ENCODE assay signal across 33 cellular contexts in the genomic region with DNA sequence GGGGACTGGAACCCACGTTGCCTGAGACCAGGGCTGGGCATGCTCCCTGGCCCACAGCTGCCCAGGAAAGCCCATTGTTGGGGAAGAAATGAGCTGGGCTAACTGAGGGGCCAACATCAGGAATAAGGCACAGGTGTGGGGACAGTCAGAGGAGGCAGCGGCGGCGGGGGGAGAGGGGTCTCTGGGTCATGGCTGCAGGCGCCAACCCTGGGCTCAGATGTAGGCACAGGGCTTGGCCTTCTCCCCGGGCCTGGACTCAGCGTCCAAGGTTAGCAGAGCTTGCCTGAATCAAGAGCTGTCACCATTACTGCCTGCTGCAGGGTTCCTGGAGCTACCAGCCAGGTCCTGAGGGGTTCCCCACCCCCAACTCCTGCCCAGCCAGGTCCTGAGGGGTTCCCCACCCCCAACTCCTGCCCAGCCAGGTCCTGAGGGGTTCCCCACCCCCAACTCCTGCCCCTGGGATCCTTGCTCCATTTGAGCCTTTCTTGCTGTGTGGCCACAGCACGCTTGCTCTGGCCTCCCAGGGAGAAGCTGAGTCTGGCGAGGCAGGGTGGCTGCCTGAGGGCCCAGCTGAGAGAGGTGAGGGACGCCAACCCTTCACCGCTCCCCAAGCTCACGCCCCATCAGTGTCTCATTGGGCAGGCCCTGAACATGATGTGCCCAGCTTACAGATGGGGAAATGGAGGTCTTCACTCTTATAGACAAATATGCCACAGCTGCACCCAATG. TPM values are rescaled to one million over a fixed set of nuclear protein-coding genes. Genes with fewer than 3 reads are reported as not detected.
"Had no signal": no experiment of that assay in that cellular context is flagged by ENCODE, and none has a peak within 500 bp of the region (broad histone marks: within the 10 kb centered on the region; RNA-seq: fewer than 3 reads in every experiment).

No MANE protein-coding gene starts in this region.

- H3K4me1 ChIP-seq: adrenal gland, ascending aorta, breast epithelium, colonic mucosa, esophagus muscularis mucosa, gastrocnemius medialis had no signal

- H3K27me3 ChIP-seq: adrenal gland, ascending aorta, cardiac muscle cell, colonic mucosa, gastrocnemius medialis had no signal

- ATAC-seq: activated CD4-positive, alpha-beta T cell treated with anti-CD3 and anti-CD28 coated beads for 36 hours; activated CD8-positive, alpha-beta memory T cell treated with anti-CD3 and anti-CD28 coated beads, Interleukin-2, amount 10 ng/mL, durations not matched to agents 7 days and 5 days; activated CD8-positive, alpha-beta T cell treated with anti-CD3 and anti-CD28 coated beads, Interleukin-2, amount 10 ng/mL, durations not matched to agents 7 days and 5 days; activated naive CD8-positive, alpha-beta T cell treated with anti-CD3 and anti-CD28 coated beads, Interleukin-2, amount 50 U/mL, for 24 hours; foreskin keratinocyte; gastrocnemius medialis had no signal

- H3K9me3 ChIP-seq: adrenal gland, ascending aorta, breast epithelium, colonic mucosa, esophagus muscularis mucosa, gastrocnemius medialis had no signal

- H3K4me3 ChIP-seq: adrenal gland, ascending aorta, breast epithelium, cardiac muscle cell, colonic mucosa, esophagus muscularis mucosa, gastrocnemius medialis had no signal

- H3K27ac ChIP-seq: ascending aorta, breast epithelium, cardiac muscle cell, colonic mucosa, esophagus muscularis mucosa, foreskin keratinocyte, gastrocnemius medialis had no signal

- H3K36me3 ChIP-seq: adrenal gland, ascending aorta, breast epithelium, cardiac muscle cell, colonic mucosa, gastrocnemius medialis had no signal

- DNase-seq: activated CD4-positive, alpha-beta memory T cell treated with anti-CD3 and anti-CD28 coated beads for 36 hours; activated CD4-positive, alpha-beta T cell treated with anti-CD3 and anti-CD28 coated beads for 36 hours; activated CD4-positive, alpha-beta T cell treated with anti-CD3 and anti-CD28 coated beads, Interleukin-2, amount 10 ng/mL, durations not matched to agents 24 days and 14 days; activated CD4-positive, CD25-positive, alpha-beta regulatory T cell; activated CD4-positive, CD25-positive, alpha-beta regulatory T cell treated with anti-CD3 and anti-CD28 coated beads, Interleukin-2, amount 50 U/mL, for 72 hours; activated CD8-positive, alpha-beta memory T cell treated with anti-CD3 and anti-CD28 coated beads, Interleukin-2, amount 10 ng/mL, durations not matched to agents 7 days and 5 days; activated CD8-positive, alpha-beta memory T cell treated with anti-CD3 and anti-CD28 coated beads, Interleukin-2, amount 50 U/mL, for 4 hours; activated CD8-positive, alpha-beta T cell treated with anti-CD3 and anti-CD28 coated beads, Interleukin-2, amount 10 ng/mL, durations not matched to agents 7 days and 5 days; activated effector memory CD4-positive, alpha-beta T cell treated with anti-CD3 and anti-CD28 coated beads, Interleukin-2, amount 50 U/mL, for 16 hours; activated naive CD4-positive, alpha-beta T cell treated with anti-CD3 and anti-CD28 coated beads for 36 hours; activated naive CD8-positive, alpha-beta T cell treated with anti-CD3 and anti-CD28 coated beads for 36 hours; activated naive CD8-positive, alpha-beta T cell treated with anti-CD3 and anti-CD28 coated beads, Interleukin-2, amount 50 U/mL, for 24 hours; activated T-cell treated with anti-CD3 and anti-CD28 coated beads, Interleukin-2, amount 50 U/mL, for 1 hour; activated T-cell treated with anti-CD3 and anti-CD28 coated beads, Interleukin-2, amount 50 U/mL, for 48 hours; adrenal gland; central memory CD4-positive, alpha-beta T cell; cerebellar nuclear complex; colonic mucosa; effector memory CD4-positive, alpha-beta T cell; erythroblast; foreskin keratinocyte; gastrocnemius medialis; glutamatergic neuron; T-helper 2 cell had no signal

RNA-seq across cellular contexts. Expression of a gene that starts 6.2 kb away (rescaled TPM):
- total RNA-seq: activated CD4-positive, alpha-beta memory T cell treated with anti-CD3 and anti-CD28 coated beads for 36 hours; activated CD4-positive, alpha-beta T cell treated with anti-CD3 and anti-CD28 coated beads for 36 hours; activated CD4-positive, alpha-beta T cell treated with anti-CD3 and anti-CD28 coated beads, Interleukin-2, amount 10 ng/mL, durations not matched to agents 24 days and 14 days; activated CD8-positive, alpha-beta memory T cell treated with anti-CD3 and anti-CD28 coated beads for 36 hours; activated CD8-positive, alpha-beta memory T cell treated with anti-CD3 and anti-CD28 coated beads, Interleukin-2, amount 10 ng/mL, durations not matched to agents 7 days and 5 days; activated CD8-positive, alpha-beta T cell treated with anti-CD3 and anti-CD28 coated beads, Interleukin-2, amount 10 ng/mL, durations not matched to agents 7 days and 5 days; activated naive CD4-positive, alpha-beta T cell treated with anti-CD3 and anti-CD28 coated beads for 36 hours; activated naive CD8-positive, alpha-beta T cell treated with anti-CD3 and anti-CD28 coated beads for 36 hours; activated T-helper 1 cell treated with anti-CD3 and anti-CD28 coated beads, Interleukin-12 subunit alpha, Interleukin-12 subunit beta, Interleukin-2, Interleukin-4 antibody, amounts not matched to agents 30 ng/mL and 10 ng/mL and 1 ng/mL, durations not matched to agents 14 hours and 24 hours and 36 hours; activated T-helper 2 cell treated with anti-CD3 and anti-CD28 coated beads, Interferon-gamma antibody, Interleukin-2, Interleukin-4, amounts not matched to agents 10 μg/mL and 5 μg/mL and 100 μg/mL, durations not matched to agents 14 hours and 24 hours and 36 hours; cardiac muscle cell; dermis microvascular lymphatic vessel endothelial cell; foreskin keratinocyte; T-helper 1 cell treated with Interleukin-12 subunit alpha and Interleukin-12 subunit beta and Interleukin-4 antibody, amounts not matched to agents 30 ng/mL and 1 ng/mL, for 36 hours had no signal
- polyA plus RNA-seq: foreskin keratinocyte had no signal
